1 cellular context compared by ENCODE assay signal in genomic region chr17:75242461-75243042, GRCh38.
TF ChIP-seq lines count a peak whose summit lies in the region.

No MANE protein-coding gene starts in this region.

TF ChIP-seq in GM12878, 131 proteins besides CTCF, POLR2A, EP300 and RAD21:
- TF ChIP-seq, protein P1, sequence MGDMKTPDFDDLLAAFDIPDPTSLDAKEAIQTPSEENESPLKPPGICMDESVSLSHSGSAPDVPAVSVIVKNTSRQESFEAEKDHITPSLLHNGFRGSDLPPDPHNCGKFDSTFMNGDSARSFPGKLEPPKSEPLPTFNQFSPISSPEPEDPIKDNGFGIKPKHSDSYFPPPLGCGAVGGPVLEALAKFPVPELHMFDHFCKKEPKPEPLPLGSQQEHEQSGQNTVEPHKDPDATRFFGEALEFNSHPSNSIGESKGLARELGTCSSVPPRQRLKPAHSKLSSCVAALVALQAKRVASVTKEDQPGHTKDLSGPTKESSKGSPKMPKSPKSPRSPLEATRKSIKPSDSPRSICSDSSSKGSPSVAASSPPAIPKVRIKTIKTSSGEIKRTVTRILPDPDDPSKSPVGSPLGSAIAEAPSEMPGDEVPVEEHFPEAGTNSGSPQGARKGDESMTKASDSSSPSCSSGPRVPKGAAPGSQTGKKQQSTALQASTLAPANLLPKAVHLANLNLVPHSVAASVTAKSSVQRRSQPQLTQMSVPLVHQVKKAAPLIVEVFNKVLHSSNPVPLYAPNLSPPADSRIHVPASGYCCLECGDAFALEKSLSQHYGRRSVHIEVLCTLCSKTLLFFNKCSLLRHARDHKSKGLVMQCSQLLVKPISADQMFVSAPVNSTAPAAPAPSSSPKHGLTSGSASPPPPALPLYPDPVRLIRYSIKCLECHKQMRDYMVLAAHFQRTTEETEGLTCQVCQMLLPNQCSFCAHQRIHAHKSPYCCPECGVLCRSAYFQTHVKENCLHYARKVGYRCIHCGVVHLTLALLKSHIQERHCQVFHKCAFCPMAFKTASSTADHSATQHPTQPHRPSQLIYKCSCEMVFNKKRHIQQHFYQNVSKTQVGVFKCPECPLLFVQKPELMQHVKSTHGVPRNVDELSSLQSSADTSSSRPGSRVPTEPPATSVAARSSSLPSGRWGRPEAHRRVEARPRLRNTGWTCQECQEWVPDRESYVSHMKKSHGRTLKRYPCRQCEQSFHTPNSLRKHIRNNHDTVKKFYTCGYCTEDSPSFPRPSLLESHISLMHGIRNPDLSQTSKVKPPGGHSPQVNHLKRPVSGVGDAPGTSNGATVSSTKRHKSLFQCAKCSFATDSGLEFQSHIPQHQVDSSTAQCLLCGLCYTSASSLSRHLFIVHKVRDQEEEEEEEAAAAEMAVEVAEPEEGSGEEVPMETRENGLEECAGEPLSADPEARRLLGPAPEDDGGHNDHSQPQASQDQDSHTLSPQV (IDR thresholded peaks at IDR 0.05): no peak
- TF ChIP-seq GATAD2B (conservative IDR thresholded peaks at IDR 0.05; ENCODE audit: low read depth): no peak
- TF ChIP-seq SREBF2 (IDR thresholded peaks at IDR 0.05; ENCODE audit: low read length): no peak
- peak; percentile 38; the same call in 1 of the 2 replicates for TF ChIP-seq CREM (IDR thresholded peaks at IDR 0.05; ENCODE audit: low read depth)
- TF ChIP-seq CREB1 (IDR thresholded peaks at IDR 0.05; ENCODE audit: low read depth): peak; percentile 73; the same call in 1 of the 2 replicates
- TF ChIP-seq IKZF2 (IDR thresholded peaks at IDR 0.05): no peak
- TF ChIP-seq BACH1 (IDR thresholded peaks at IDR 0.05; ENCODE audit: borderline replicate concordance): no peak
- TF ChIP-seq, protein P2, sequence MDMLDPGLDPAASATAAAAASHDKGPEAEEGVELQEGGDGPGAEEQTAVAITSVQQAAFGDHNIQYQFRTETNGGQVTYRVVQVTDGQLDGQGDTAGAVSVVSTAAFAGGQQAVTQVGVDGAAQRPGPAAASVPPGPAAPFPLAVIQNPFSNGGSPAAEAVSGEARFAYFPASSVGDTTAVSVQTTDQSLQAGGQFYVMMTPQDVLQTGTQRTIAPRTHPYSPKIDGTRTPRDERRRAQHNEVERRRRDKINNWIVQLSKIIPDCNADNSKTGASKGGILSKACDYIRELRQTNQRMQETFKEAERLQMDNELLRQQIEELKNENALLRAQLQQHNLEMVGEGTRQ (IDR thresholded peaks at IDR 0.05; ENCODE audit: borderline replicate concordance, low read depth, low read length): no peak
- TF ChIP-seq HDAC6 (IDR thresholded peaks at IDR 0.05; ENCODE audit: unreplicated experiment): no peak
- TF ChIP-seq STAT3 (IDR thresholded peaks at IDR 0.05; ENCODE audit: low read depth, low read length): no peak
- 0 out of 2 replicates have a peak, but pooled peaks have one; percentile 25 for TF ChIP-seq CBX5 (IDR thresholded peaks at IDR 0.05; ENCODE audit: low read depth)
- no peak for TF ChIP-seq ESRRA (IDR thresholded peaks at IDR 0.05; ENCODE audit: low read length)
- TF ChIP-seq ETV6 (conservative IDR thresholded peaks at IDR 0.05 in 1 of 2, IDR thresholded peaks at IDR 0.05 in 1 of 2; ENCODE audit: borderline replicate concordance in 1 of 2, low read depth in 1 of 2): 0 out of 4 replicates have a peak, but pooled peaks of 1 of the 2 experiments have one; percentile 25
- TF ChIP-seq POU2F2 (IDR thresholded peaks at IDR 0.05; ENCODE audit: borderline replicate concordance, low read depth, low read length): no peak
- TF ChIP-seq MTA3 (IDR thresholded peaks at IDR 0.05; ENCODE audit: borderline replicate concordance, low read length): 0 out of 2 replicates have a peak, but pooled peaks have one; percentile 21
- TF ChIP-seq CHD1 (IDR thresholded peaks at IDR 0.05; ENCODE audit: low read depth, low read length): no peak
- no peak for TF ChIP-seq TBL1XR1 (IDR thresholded peaks at IDR 0.05; ENCODE audit: low read depth, low read length)
- no peak for TF ChIP-seq ASH2L (IDR thresholded peaks at IDR 0.05; ENCODE audit: borderline replicate concordance, low read depth)
- TF ChIP-seq IKZF1 (conservative IDR thresholded peaks at IDR 0.05): peak; percentile 67
- TF ChIP-seq GABPA (IDR thresholded peaks at IDR 0.05; ENCODE audit: low read depth): no peak
- TF ChIP-seq JUND (IDR thresholded peaks at IDR 0.05; ENCODE audit: low read depth, low read length): no peak
- TF ChIP-seq SREBF1 (IDR thresholded peaks at IDR 0.05; ENCODE audit: low read length): no peak
- peak; percentile 75 for TF ChIP-seq MEF2B (IDR thresholded peaks at IDR 0.05; ENCODE audit: partially characterized antibody, poor library complexity, severe bottlenecking)
- TF ChIP-seq POLR2AphosphoS5 (IDR thresholded peaks at IDR 0.05; ENCODE audit: low read length): no peak
- no peak for TF ChIP-seq BMI1 (IDR thresholded peaks at IDR 0.05; ENCODE audit: borderline replicate concordance)
- TF ChIP-seq TARDBP (IDR thresholded peaks at IDR 0.05; ENCODE audit: borderline replicate concordance): no peak
- TF ChIP-seq, protein P3, sequence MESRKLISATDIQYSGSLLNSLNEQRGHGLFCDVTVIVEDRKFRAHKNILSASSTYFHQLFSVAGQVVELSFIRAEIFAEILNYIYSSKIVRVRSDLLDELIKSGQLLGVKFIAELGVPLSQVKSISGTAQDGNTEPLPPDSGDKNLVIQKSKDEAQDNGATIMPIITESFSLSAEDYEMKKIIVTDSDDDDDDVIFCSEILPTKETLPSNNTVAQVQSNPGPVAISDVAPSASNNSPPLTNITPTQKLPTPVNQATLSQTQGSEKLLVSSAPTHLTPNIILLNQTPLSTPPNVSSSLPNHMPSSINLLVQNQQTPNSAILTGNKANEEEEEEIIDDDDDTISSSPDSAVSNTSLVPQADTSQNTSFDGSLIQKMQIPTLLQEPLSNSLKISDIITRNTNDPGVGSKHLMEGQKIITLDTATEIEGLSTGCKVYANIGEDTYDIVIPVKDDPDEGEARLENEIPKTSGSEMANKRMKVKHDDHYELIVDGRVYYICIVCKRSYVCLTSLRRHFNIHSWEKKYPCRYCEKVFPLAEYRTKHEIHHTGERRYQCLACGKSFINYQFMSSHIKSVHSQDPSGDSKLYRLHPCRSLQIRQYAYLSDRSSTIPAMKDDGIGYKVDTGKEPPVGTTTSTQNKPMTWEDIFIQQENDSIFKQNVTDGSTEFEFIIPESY (IDR thresholded peaks at IDR 0.05): no peak
- no peak for TF ChIP-seq BCL3 (IDR thresholded peaks at IDR 0.05; ENCODE audit: borderline replicate concordance, insufficient read depth, low read depth, low read length, poor library complexity, severe bottlenecking)
- no peak for TF ChIP-seq CHD2 (IDR thresholded peaks at IDR 0.05; ENCODE audit: borderline replicate concordance, low read depth, low read length)
- no peak for TF ChIP-seq ZBED1 (IDR thresholded peaks at IDR 0.05; ENCODE audit: borderline replicate concordance)
- TF ChIP-seq ATF2 (IDR thresholded peaks at IDR 0.05; ENCODE audit: low read length): no peak
- peak; percentile 82 for TF ChIP-seq RUNX3 (IDR thresholded peaks at IDR 0.05; ENCODE audit: low read length)
- peak; percentile 96 for TF ChIP-seq NFXL1 (IDR thresholded peaks at IDR 0.05; ENCODE audit: borderline replicate concordance)
- no peak for TF ChIP-seq NFYA (IDR thresholded peaks at IDR 0.05; ENCODE audit: borderline replicate concordance, low read depth, low read length)
- no peak for TF ChIP-seq STAT1 (conservative IDR thresholded peaks at IDR 0.05)
- TF ChIP-seq RFX5 (IDR thresholded peaks at IDR 0.05; ENCODE audit: low read depth, low read length): no peak
- no peak for TF ChIP-seq PBX3 (IDR thresholded peaks at IDR 0.05; ENCODE audit: insufficient replicate concordance, low read depth, low read length)
- peak in 1 of 2 experiments; percentile 67; a peak in 2 of 4 replicates for TF ChIP-seq BHLHE40 (IDR thresholded peaks at IDR 0.05; ENCODE audit: borderline replicate concordance in 1 of 2, low read depth in 2 of 2, low read length in 1 of 2)
